In genomic region chr2:37324536-37324785, GRCh38 we compare ENCODE assay signal across 8 cellular contexts. TPM values are rescaled to one million over a fixed set of nuclear protein-coding genes. Genes with fewer than 3 reads are reported as not detected.
DNase-seq lines count a peak whose midpoint lies in the region; ATAC-seq, FAIRE-seq and TF ChIP-seq lines count a peak whose summit lies in the region.

No MANE protein-coding gene starts in this region.

- POLR2A ChIA-PET in WTC11 (lab: Charles Lee): no interaction called here

- H3K9me3 ChIP-seq in gastroesophageal sphincter: no peaks in the 10 kb centered on the region

- no peak for TF ChIP-seq CTCF in AG10803 (conservative IDR thresholded peaks at IDR 0.05; ENCODE audit: low read length)
- TF ChIP-seq CTCF in WTC11 (IDR thresholded peaks at IDR 0.05): no peak
- peak in 1 of 4 experiments; percentile 18 for TF ChIP-seq CTCF in gastroesophageal sphincter (IDR thresholded peaks at IDR 0.05)
- TF ChIP-seq CTCF in progenitor cell of endocrine pancreas (IDR thresholded peaks at IDR 0.05; ENCODE audit: unreplicated experiment): peak; percentile 17

- H3K36me3 ChIP-seq in gastroesophageal sphincter: no peaks in the 10 kb centered on the region

- H3K4me3 ChIP-seq in AG10803 (ENCODE audit: low read length): peak overlapping the region; percentile 83
- peak overlapping the region; percentile 93 to 98 for H3K4me3 ChIP-seq in gastroesophageal sphincter

- CTCF ChIA-PET in WTC11 (lab: Charles Lee): interaction anchor here (0.6 kb wide), 1 partner anchor 19 kb away, joined by 3 read pairs; no protein-coding TSS in a partner anchor

- no peak for FAIRE-seq in H54 (lab: Jason Lieb, UNC)

- H3K27ac ChIP-seq in gastroesophageal sphincter: peak overlapping the region; percentile 92 to 95 (median 94)

- no peak for TF ChIP-seq EP300 in gastroesophageal sphincter (IDR thresholded peaks at IDR 0.05)

- peak; percentile 73 for DNase-seq in AG10803 (ENCODE audit: low read depth)
- no peak for DNase-seq in H54 (ENCODE audit: insufficient read length, low spot score)
- peak; percentile 77 for DNase-seq in WTC11 (ENCODE audit: low spot score)
- DNase-seq in progenitor cell of endocrine pancreas (ENCODE audit: low spot score, unreplicated experiment): no peak
- no peak for DNase-seq in central memory CD4-positive, alpha-beta T cell
- no peak for DNase-seq in midbrain (lab: John Stamatoyannopoulos, UW)
- DNase-seq in NCI-H1436 (lab: John Stamatoyannopoulos, UW): no peak

- H3K9me3 Mint-ChIP-seq in WTC11: no peaks in the 10 kb centered on the region
- no peaks in the 10 kb centered on the region for H3K9me3 Mint-ChIP-seq in progenitor cell of endocrine pancreas (ENCODE audit: low read depth)

- peaks cover 0 to 60% (median 3%) of the 10 kb centered on the region in 3 donors for H3K4me1 ChIP-seq in gastroesophageal sphincter

- H3K4me3 Mint-ChIP-seq in WTC11 (peak overlapping the region; percentile 52), progenitor cell of endocrine pancreas (ENCODE audit: low read depth) (peak overlapping the region; percentile 67)

- TF ChIP-seq POLR2A in H54 (IDR thresholded peaks at IDR 0.05; ENCODE audit: low read depth, low read length) (peak; percentile 53; the same call in 1 of the 2 replicates), gastroesophageal sphincter (IDR thresholded peaks at IDR 0.05) (peak; percentile 69 to 71)

- peaks cover 20% of the 10 kb centered on the region for H3K27me3 Mint-ChIP-seq in WTC11 (ENCODE audit: low read depth)
- peaks cover 10% of the 10 kb centered on the region for H3K27me3 Mint-ChIP-seq in progenitor cell of endocrine pancreas

- H3K4me1 Mint-ChIP-seq in WTC11: peaks cover 44% of the 10 kb centered on the region
- H3K4me1 Mint-ChIP-seq in progenitor cell of endocrine pancreas (ENCODE audit: low read depth): peaks cover 31% of the 10 kb centered on the region

- no peaks in the 10 kb centered on the region for H3K27me3 ChIP-seq in gastroesophageal sphincter

- ATAC-seq in WTC11: no peak
- no peak for ATAC-seq in gastroesophageal sphincter

- no CpG with 5 or more reads among the region's 33 CpGs for WGBS in gastroesophageal sphincter (ENCODE audit: low coverage in 1 of 2), 2 donors

- H3K36me3 Mint-ChIP-seq in WTC11 (peaks cover 5% of the 10 kb centered on the region; the same call in 1 of the 2 replicates), progenitor cell of endocrine pancreas (ENCODE audit: insufficient read depth) (no peaks in the 10 kb centered on the region)

- no peak overlapping the region for H3K27ac Mint-ChIP-seq in WTC11
- H3K27ac Mint-ChIP-seq in progenitor cell of endocrine pancreas: no peak overlapping the region

TF ChIP-seq in WTC11, 78 proteins besides CTCF, POLR2A, EP300 and RAD21:
- TF ChIP-seq ZNF232 (CRISPR knock-in tag; IDR thresholded peaks at IDR 0.05) (peak; percentile 54; the same call in 1 of the 2 replicates), E2F5 (CRISPR knock-in tag; IDR thresholded peaks at IDR 0.05) (peak; percentile 20; the same call in 1 of the 2 replicates), ARID4B (CRISPR knock-in tag; IDR thresholded peaks at IDR 0.05; ENCODE audit: borderline replicate concordance) (peak; percentile 18; the same call in 1 of the 2 replicates), CREB1 (CRISPR knock-in tag; IDR thresholded peaks at IDR 0.05) (0 out of 2 replicates have a peak, but pooled peaks have one; percentile 12), ATF6 (CRISPR knock-in tag; IDR thresholded peaks at IDR 0.05) (no peak), IRF1 (CRISPR knock-in tag; IDR thresholded peaks at IDR 0.05) (no peak), JUN (CRISPR knock-in tag; IDR thresholded peaks at IDR 0.05) (no peak), MAX (CRISPR knock-in tag; IDR thresholded peaks at IDR 0.05) (no peak)
TF ChIP-seq in WTC11: peak in this region for 4.

RNA-seq across cellular contexts. Expression of gene PRKD3, which starts 0.2 kb away (rescaled TPM):
- total RNA-seq in WTC11 (2021) (65.9 to 82.1 TPM (median 68.5 TPM) in 3 replicates), gastroesophageal sphincter (10 to 100 TPM; 29.3 to 40.3 (median 38.3) TPM), progenitor cell of endocrine pancreas (56.6 and 56.7 TPM in 2 replicates)

RNA-seq across cellular contexts. Expression of gene QPCT, which starts 20.0 kb away (rescaled TPM):
- total RNA-seq in WTC11 (2021) (13.6 to 19.9 TPM (median 19.5 TPM) in 3 replicates), gastroesophageal sphincter (1 to 10 TPM; 1.5 to 5.2 (median 2.6) TPM), progenitor cell of endocrine pancreas (2.7 TPM in 2 replicates)

Comparison
In these comparisons a context has a peak if more than half of its experiments do, and no peak if none do; other contexts are left out.
1. DNase-seq: peak in AG10803 (single experiment) and WTC11 (single experiment); none in H54 (single experiment), progenitor cell of endocrine pancreas (single experiment), central memory CD4-positive, alpha-beta T cell (single experiment), midbrain (single experiment) and NCI-H1436 (single experiment).